1 cellular context compared by ENCODE assay signal in the genomic region with DNA sequence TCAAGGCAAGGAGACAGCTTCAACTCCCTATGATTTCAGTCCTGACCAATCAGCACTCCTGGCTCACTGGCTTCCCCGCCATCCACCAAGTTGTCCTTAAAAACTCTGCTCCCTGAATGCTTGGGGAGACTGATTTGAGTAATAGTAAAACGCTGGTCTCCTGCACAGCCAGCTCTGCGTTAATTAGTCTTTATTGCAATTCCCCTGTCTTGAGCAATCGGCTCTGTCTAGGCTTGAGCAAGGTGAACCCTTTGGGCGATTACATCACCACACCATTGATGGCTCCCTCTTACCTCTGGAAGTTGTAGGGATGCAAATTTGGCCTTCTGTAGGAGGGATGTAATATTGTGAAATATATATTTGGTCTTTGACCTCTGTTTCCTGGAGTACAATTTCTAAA.
TF ChIP-seq lines count a peak whose summit lies in the region.

No MANE protein-coding gene starts in this region.

TF ChIP-seq in K562, 482 proteins besides CTCF, POLR2A, EP300 and RAD21:
- TF ChIP-seq CXXC5 (CRISPR knock-in tag; IDR thresholded peaks at IDR 0.05) (no peak), NCOA2 (IDR thresholded peaks at IDR 0.05; ENCODE audit: partially characterized antibody in 2 of 2) (no peak), ZNF778 (CRISPR knock-in tag; IDR thresholded peaks at IDR 0.05) (no peak), CEBPB (tag; IDR thresholded peaks at IDR 0.05) (peak; percentile 86), CEBPG (CRISPR knock-in tag; IDR thresholded peaks at IDR 0.05) (no peak), CEBPG (tag; conservative IDR thresholded peaks at IDR 0.05 in 1 of 2, IDR thresholded peaks at IDR 0.05 in 1 of 2) (peak; percentile 54; a peak in 3 of 4 replicates), SMC3 (conservative IDR thresholded peaks at IDR 0.05; ENCODE audit: insufficient read depth, low read depth, low read length) (no peak), MBD2 (IDR thresholded peaks at IDR 0.05; ENCODE audit: borderline replicate concordance, low read depth) (no peak)
- TF ChIP-seq, protein P1, sequence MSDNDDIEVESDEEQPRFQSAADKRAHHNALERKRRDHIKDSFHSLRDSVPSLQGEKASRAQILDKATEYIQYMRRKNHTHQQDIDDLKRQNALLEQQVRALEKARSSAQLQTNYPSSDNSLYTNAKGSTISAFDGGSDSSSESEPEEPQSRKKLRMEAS (CRISPR knock-in tag; IDR thresholded peaks at IDR 0.05), result no peak
- TF ChIP-seq, protein P2, sequence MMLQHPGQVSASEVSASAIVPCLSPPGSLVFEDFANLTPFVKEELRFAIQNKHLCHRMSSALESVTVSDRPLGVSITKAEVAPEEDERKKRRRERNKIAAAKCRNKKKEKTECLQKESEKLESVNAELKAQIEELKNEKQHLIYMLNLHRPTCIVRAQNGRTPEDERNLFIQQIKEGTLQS (IDR thresholded peaks at IDR 0.05), result 0 out of 2 replicates have a peak, but pooled peaks have one; percentile 32
- TF ChIP-seq, protein P2 (CRISPR knock-in tag; conservative IDR thresholded peaks at IDR 0.05), result no peak
- TF ChIP-seq, protein P3, sequence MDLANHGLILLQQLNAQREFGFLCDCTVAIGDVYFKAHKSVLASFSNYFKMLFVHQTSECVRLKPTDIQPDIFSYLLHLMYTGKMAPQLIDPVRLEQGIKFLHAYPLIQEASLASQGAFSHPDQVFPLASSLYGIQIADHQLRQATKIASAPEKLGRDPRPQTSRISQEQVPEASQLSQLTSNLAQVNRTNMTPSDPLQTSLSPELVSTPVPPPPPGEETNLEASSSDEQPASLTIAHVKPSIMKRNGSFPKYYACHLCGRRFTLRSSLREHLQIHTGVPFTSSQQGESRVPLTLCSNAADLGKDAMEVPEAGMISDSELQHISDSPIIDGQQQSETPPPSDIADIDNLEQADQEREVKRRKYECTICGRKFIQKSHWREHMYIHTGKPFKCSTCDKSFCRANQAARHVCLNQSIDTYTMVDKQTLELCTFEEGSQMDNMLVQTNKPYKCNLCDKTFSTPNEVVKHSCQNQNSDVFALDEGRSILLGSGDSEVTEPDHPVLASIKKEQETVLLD (IDR thresholded peaks at IDR 0.05), result no peak
- TF ChIP-seq, protein P4, sequence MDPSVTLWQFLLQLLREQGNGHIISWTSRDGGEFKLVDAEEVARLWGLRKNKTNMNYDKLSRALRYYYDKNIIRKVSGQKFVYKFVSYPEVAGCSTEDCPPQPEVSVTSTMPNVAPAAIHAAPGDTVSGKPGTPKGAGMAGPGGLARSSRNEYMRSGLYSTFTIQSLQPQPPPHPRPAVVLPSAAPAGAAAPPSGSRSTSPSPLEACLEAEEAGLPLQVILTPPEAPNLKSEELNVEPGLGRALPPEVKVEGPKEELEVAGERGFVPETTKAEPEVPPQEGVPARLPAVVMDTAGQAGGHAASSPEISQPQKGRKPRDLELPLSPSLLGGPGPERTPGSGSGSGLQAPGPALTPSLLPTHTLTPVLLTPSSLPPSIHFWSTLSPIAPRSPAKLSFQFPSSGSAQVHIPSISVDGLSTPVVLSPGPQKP (CRISPR knock-in tag; IDR thresholded peaks at IDR 0.05), result no peak
